9 cellular contexts compared by ENCODE assay signal in the genomic region with DNA sequence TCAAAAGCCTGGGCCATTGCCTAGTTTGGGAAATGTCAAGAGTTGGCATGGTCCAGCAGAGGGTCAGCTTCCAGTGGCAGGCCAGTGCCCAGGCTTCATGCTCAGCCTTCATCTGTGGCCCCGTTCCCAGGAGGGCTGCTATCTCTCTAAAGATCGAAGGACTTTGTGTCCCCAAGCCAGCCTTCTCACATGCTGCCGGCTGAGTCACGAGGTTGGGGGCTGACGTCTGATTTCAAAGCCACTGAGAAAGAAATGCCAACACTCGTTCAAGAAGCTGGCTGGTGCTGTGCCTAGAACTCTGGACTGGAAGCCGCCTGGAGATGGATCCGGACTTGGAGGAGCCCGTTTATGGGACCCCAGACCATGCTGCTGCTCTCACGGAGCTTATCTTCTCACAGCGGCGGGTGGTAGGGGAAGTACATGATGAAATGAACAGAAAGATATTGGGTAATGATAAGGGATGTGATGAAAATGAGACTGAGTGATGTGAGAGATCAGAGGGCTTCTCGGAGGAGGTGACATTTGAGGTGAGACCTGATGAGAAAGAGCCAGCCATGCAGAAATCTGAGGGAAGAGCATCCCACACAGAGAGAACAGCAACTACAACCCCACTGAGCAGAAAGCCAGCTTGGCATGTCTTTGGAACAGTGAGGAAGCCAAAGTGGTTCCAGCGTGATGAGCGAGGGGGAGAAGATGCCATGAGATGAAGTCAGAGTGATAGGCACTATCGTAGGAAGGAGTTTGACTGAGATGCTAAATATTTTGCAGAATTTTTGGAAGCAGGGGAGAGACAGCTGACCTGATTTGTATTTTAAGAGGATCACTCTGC. TPM values are rescaled to one million over a fixed set of nuclear protein-coding genes. Genes with fewer than 3 reads are reported as not detected.
DNase-seq lines count a peak whose midpoint lies in the region; ATAC-seq and TF ChIP-seq lines count a peak whose summit lies in the region.
"Had no signal": no experiment of that assay in that cellular context is flagged by ENCODE, and none has a peak within 500 bp of the region (broad histone marks: within the 10 kb centered on the region; RNA-seq: fewer than 3 reads in every experiment).

No MANE protein-coding gene starts in this region.

- peaks cover 39 to 43% of the 10 kb centered on the region in 2 donors for H3K4me1 ChIP-seq in adrenal gland (replicated peaks in 1 of 2)
- H3K4me1 ChIP-seq in right atrium auricular region, result peaks cover 0 to 36% of the 10 kb centered on the region in 2 donors

- in situ Hi-C loops in GM13977 (cut with MboI; ENCODE audit: low pct_unique_long_range_greater_than_20kb, low sequenced_read_pairs, unreplicated experiment), result no loop called here

- ATAC-seq in HG02970 (IDR thresholded peaks at IDR 0.05; ENCODE audit: low FRiP score, unreplicated experiment), result no peak

- peak; percentile 53 to 92 for TF ChIP-seq POLR2A in adrenal gland (IDR thresholded peaks at IDR 0.05)

- no peak overlapping the region for H3K4me3 ChIP-seq in adrenal gland
- H3K4me3 ChIP-seq in right atrium auricular region, result peak overlapping the region in 1 of 2 donors; percentile 12
- H3K4me3 ChIP-seq: upper lobe of left lung had no signal

- DNase-seq in AG20443 (ENCODE audit: low spot score), result peak; percentile 58
- peak; percentile 91 to 98 (median 98) for DNase-seq in adrenal gland
- DNase-seq in right atrium auricular region (ENCODE audit: low spot score), result peak; percentile 80
- DNase-seq in pons (ENCODE audit: low spot score), result peak; percentile 73
- DNase-seq in AG08396 (ENCODE audit: low spot score), result no peak
- DNase-seq in HuH-7.5 (ENCODE audit: low spot score), result no peak
- no peak for DNase-seq in GM13977 (ENCODE audit: low spot score)

- H3K27ac ChIP-seq in adrenal gland (peak overlapping the region; percentile 80 to 96 (median 86)), right atrium auricular region (peak overlapping the region; percentile 54 to 61)

- TF ChIP-seq CTCF in adrenal gland (IDR thresholded peaks at IDR 0.05) (no peak), right atrium auricular region (IDR thresholded peaks at IDR 0.05) (no peak), GM13977 (IDR thresholded peaks at IDR 0.05; ENCODE audit: extremely low read depth, insufficient read depth, missing control alignments) (no peak)

- WGBS in adrenal gland, 4 donors, result 38 to 53% (median 41%) methylated on average over 11 to 16 of the region's 16 CpGs

- H3K9me3 ChIP-seq in adrenal gland (replicated peaks in 1 of 3) (no peaks in the 10 kb centered on the region), right atrium auricular region (peaks cover 0 to 7% of the 10 kb centered on the region in 2 donors)

- intact Hi-C loops in adrenal gland (cut with DNase I), result no loop called here

- H3K36me3 ChIP-seq in adrenal gland (replicated peaks in 1 of 2), result no peaks in the 10 kb centered on the region
- no peaks in the 10 kb centered on the region for H3K36me3 ChIP-seq in right atrium auricular region
- H3K36me3 ChIP-seq: upper lobe of left lung had no signal

- H3K27me3 ChIP-seq in adrenal gland (no peaks in the 10 kb centered on the region), right atrium auricular region (no peaks in the 10 kb centered on the region)
- H3K27me3 ChIP-seq: upper lobe of left lung had no signal

RNA-seq across cellular contexts. Expression of a gene that starts 54.9 kb away (rescaled TPM):
- total RNA-seq in adrenal gland (10 to 100 TPM; 41.4 to 65.3 (median 54.2) TPM), right atrium auricular region (10 to 100 TPM; 36.9 to 43.2 TPM)
- polyA plus RNA-seq in adrenal gland, result 10 to 100 TPM; 30.0 to 98.6 (median 35.2) TPM

Comparison
In these comparisons a context has a peak if more than half of its experiments do, and no peak if none do; other contexts are left out.
1. DNase-seq: peak in AG20443 (single experiment), adrenal gland (7 of 7), right atrium auricular region (single experiment) and pons (single experiment); none in AG08396 (single experiment), HuH-7.5 (single experiment) and GM13977 (single experiment).